In genomic region chrX:153793291-153793690, GRCh38 we compare ENCODE assay signal across 8 cellular contexts. TPM values are rescaled to one million over a fixed set of nuclear protein-coding genes. Genes with fewer than 3 reads are reported as not detected.
A peak's percentile ranks its signal among the peaks of the same experiment; 100 is the strongest.
DNase-seq lines count a peak whose midpoint lies in the region; ATAC-seq lines count a peak whose summit lies in the region.

No MANE protein-coding gene starts in this region.

- H4K91ac ChIP-seq in trophoblast cell (ENCODE audit: low read depth, low read length) = peak overlapping the region; percentile 56

- H3K27ac ChIP-seq in esophagus (ENCODE audit: low read depth in 2 of 2, low read length in 1 of 2) (peak overlapping the region; percentile 94 to 98), trophoblast cell (ENCODE audit: low read depth, low read length) (peak overlapping the region; percentile 37)

- no peak overlapping the region for H2AK5ac ChIP-seq in trophoblast cell (ENCODE audit: low read length)

- H3K9me3 ChIP-seq in esophagus (ENCODE audit: control insufficient read depth in 2 of 2, insufficient read depth in 1 of 2, low read depth in 1 of 2, low read length in 1 of 2) = peaks cover 0 to 3% of the 10 kb centered on the region in 2 donors
- H3K9me3 ChIP-seq in trophoblast cell (ENCODE audit: insufficient read depth, low read depth, low read length) = no peaks in the 10 kb centered on the region

- peaks cover 10% of the 10 kb centered on the region for H3K79me1 ChIP-seq in trophoblast cell (ENCODE audit: low read length)

- no peak for ATAC-seq in HG02798 (IDR thresholded peaks at IDR 0.05; ENCODE audit: poor library complexity, unreplicated experiment)

- peaks cover 9% of the 10 kb centered on the region for H3K79me2 ChIP-seq in trophoblast cell (ENCODE audit: control insufficient read depth, insufficient read depth, low read length, poor library complexity)

- WGBS in esophagus, 2 donors = 12 to 45% methylated on average over 7 of the region's 7 CpGs
- no CpG with 5 or more reads among the region's 7 CpGs for WGBS in trophoblast cell (ENCODE audit: extremely low coverage, insufficient coverage, insufficient read length)

- no peak overlapping the region for H3K14ac ChIP-seq in trophoblast cell (ENCODE audit: low read length)

- peak overlapping the region; percentile 92 for H3K9ac ChIP-seq in trophoblast cell (ENCODE audit: low read length)

- H4K12ac ChIP-seq in trophoblast cell (ENCODE audit: low read depth, low read length) = no peak overlapping the region

- H3K4me3 ChIP-seq in esophagus (ENCODE audit: low read depth in 1 of 2, low read length in 2 of 2) = peak overlapping the region; percentile 53 to 85
- H3K4me3 ChIP-seq in trophoblast cell (ENCODE audit: low read depth, low read length) = peak overlapping the region; percentile 90

- H3K18ac ChIP-seq in trophoblast cell (ENCODE audit: low read length) = no peak overlapping the region

- H3K4me1 ChIP-seq in esophagus (ENCODE audit: control insufficient read depth in 2 of 2, insufficient read depth in 2 of 2, low read length in 1 of 2) (peaks cover 0 to 21% of the 10 kb centered on the region in 2 donors), trophoblast cell (ENCODE audit: control insufficient read depth in 1 of 2, insufficient read depth in 2 of 2, low read length in 2 of 2) (peaks cover 0 to 5% of the 10 kb centered on the region in 2 experiments)

- H3K27me3 ChIP-seq in esophagus (ENCODE audit: control insufficient read depth in 1 of 2, insufficient read depth in 2 of 2, low read length in 2 of 2) (no peaks in the 10 kb centered on the region), trophoblast cell (ENCODE audit: insufficient read depth, low read length) (no peaks in the 10 kb centered on the region)

- no peak overlapping the region for H3K23ac ChIP-seq in trophoblast cell (ENCODE audit: low read length)

- DNase-seq in GM03348 (ENCODE audit: low spot score) (peak; percentile 10), RKO (ENCODE audit: low spot score) (peak; percentile 34), trophoblast cell (peak in 1 of 2 donors; percentile 3), KG1 (lab: John Stamatoyannopoulos, UW) (no peak), NCI-H1417 treated with DMSO at 0.1 percent for 48 hours (lab: John Stamatoyannopoulos, UW) (no peak), NCI-H187 (lab: John Stamatoyannopoulos, UW) (no peak)

- no peak overlapping the region for H2BK5ac ChIP-seq in trophoblast cell (ENCODE audit: low read depth, low read length, poor library complexity)

- peak overlapping the region; percentile 74 for H4K8ac ChIP-seq in trophoblast cell (ENCODE audit: low read depth, low read length)

- no peak overlapping the region for H3K4ac ChIP-seq in trophoblast cell (ENCODE audit: low read depth, low read length)

- H3K36me3 ChIP-seq in esophagus (ENCODE audit: control insufficient read depth in 2 of 2, insufficient read depth in 2 of 2, low read length in 1 of 2) (peaks cover 0 to 23% of the 10 kb centered on the region in 2 donors), trophoblast cell (ENCODE audit: control insufficient read depth in 1 of 2, insufficient read depth in 2 of 2, low read length in 2 of 2) (peaks cover 36 to 45% of the 10 kb centered on the region in 2 experiments)

- no peak overlapping the region for H2AFZ ChIP-seq in trophoblast cell (ENCODE audit: insufficient read depth, low read length, poor library complexity)

- peak overlapping the region; percentile 92 for H3K4me2 ChIP-seq in trophoblast cell (ENCODE audit: low read length)

- no peak overlapping the region for H2BK120ac ChIP-seq in trophoblast cell (ENCODE audit: insufficient read depth, low read length, poor library complexity)

- no peak overlapping the region for H2BK12ac ChIP-seq in trophoblast cell (ENCODE audit: low read length)

RNA-seq across cellular contexts. Expression of gene IDH3G, which starts 0.9 kb away (rescaled TPM):
- polyA plus RNA-seq in esophagus = 10 to 100 TPM; 39.3 to 51.9 TPM
- 51.1 and 53.7 TPM in 2 replicates for polyA plus RNA-seq in trophoblast cell (2013)

RNA-seq across cellular contexts. Expression of gene SSR4, which starts 1.2 kb away (rescaled TPM):
- polyA plus RNA-seq in esophagus = 100 to 1,000 TPM; 308 to 359 TPM
- polyA plus RNA-seq in trophoblast cell (2013) = 386 and 412 TPM in 2 replicates

RNA-seq across cellular contexts. Expression of gene SRPK3, which starts 12.4 kb away (rescaled TPM):
- polyA plus RNA-seq in esophagus = under 1 TPM; 0.15 to 0.35 TPM
- not detected in 2 replicates for polyA plus RNA-seq in trophoblast cell (2013)

RNA-seq across cellular contexts. Expression of gene PLXNB3, which starts 29.2 kb away (rescaled TPM):
- 10 to 100 TPM in 1 of 2 donors, 1 to 10 TPM in 1; 5.1 to 12.4 TPM for polyA plus RNA-seq in esophagus
- polyA plus RNA-seq in trophoblast cell (2013) = 0.23 and 0.33 TPM in 2 replicates

RNA-seq across cellular contexts. Expression of gene PDZD4, which starts 37.1 kb away (rescaled TPM):
- polyA plus RNA-seq in esophagus = 1 to 10 TPM; 2.3 to 4.0 TPM
- 0.18 and 0.29 TPM in 2 replicates for polyA plus RNA-seq in trophoblast cell (2013)

Comparison
In these comparisons a context has a peak if more than half of its experiments do, and no peak if none do; other contexts are left out.
1. DNase-seq: peak in GM03348 (single experiment) and RKO (single experiment); none in KG1 (single experiment), NCI-H1417 treated with DMSO at 0.1 percent for 48 hours (single experiment) and NCI-H187 (0 of 2).